15 cellular contexts compared by ENCODE assay signal in the genomic region with DNA sequence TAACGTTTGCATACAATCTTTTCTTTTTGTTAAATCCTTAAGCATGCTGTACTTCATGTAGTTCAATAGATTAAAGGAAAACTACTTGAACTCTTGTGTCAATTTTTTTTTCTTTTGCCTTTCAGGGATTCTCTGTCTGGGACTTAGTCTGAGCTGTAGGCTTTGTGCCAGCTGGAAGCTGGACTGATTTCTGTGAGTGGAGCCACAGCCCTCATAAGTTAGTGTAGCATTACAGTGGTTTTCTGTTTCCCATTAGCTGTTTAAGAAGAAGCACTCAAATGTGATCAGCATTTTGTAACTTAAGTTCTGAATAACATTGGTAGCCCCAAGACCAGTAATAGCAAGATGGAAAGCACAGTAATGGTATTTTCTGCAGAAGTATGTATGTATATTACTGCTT.
DNase-seq lines count a peak whose midpoint lies in the region; ATAC-seq and TF ChIP-seq lines count a peak whose summit lies in the region.
"Had no signal": no experiment of that assay in that cellular context is flagged by ENCODE, and none has a peak within 500 bp of the region (broad histone marks: within the 10 kb centered on the region; RNA-seq: fewer than 3 reads in every experiment).

No MANE protein-coding gene starts in this region.

- ATAC-seq in heart left ventricle (no peak), Right ventricle myocardium inferior (no peak), aorta (ENCODE audit: low FRiP score) (no peak), GM18505 (IDR thresholded peaks at IDR 0.05; ENCODE audit: unreplicated experiment) (no peak), HG02840 (IDR thresholded peaks at IDR 0.05; ENCODE audit: low FRiP score, unreplicated experiment) (no peak)
- ATAC-seq: lower lobe of right lung; stimulated activated naive B cell treated with anti-CD40 and anti-IgM and Interleukin-4, amounts not matched to agents 10 μg/mL and 1 μg/mL and 100 μg/mL, for 72 hours had no signal

- intact Hi-C loops in heart left ventricle (cut with DNase I), result no loop called here
- intact Hi-C loops in Right ventricle myocardium inferior (cut with DNase I), result no loop called here
- intact Hi-C loops in aorta (cut with DNase I), result loop anchor here in 1 of 2 donors (5.0 kb wide), 1 partner anchor 481 kb away; no protein-coding TSS in a partner anchor

- peak in 3 of 5 donors; percentile 38 to 68 (median 41) for DNase-seq in heart left ventricle
- no peak for DNase-seq in Right ventricle myocardium inferior (ENCODE audit: missing footprints)
- peak; percentile 90 for DNase-seq in astrocyte of the cerebellum (ENCODE audit: low read depth)
- DNase-seq in hepatic stellate cell (ENCODE audit: low spot score), result peak; percentile 12
- DNase-seq in aorta, result peak; percentile 76
- no peak for DNase-seq in HuH-7.5 (ENCODE audit: low spot score)
- DNase-seq: activated CD4-positive, alpha-beta T cell treated with anti-CD3 and anti-CD28 coated beads, Interleukin-2, amount 50 U/mL, for 1 hour; activated effector memory CD4-positive, alpha-beta T cell treated with anti-CD3 and anti-CD28 coated beads, Interleukin-2, amount 50 U/mL, for 16 hours; BE2C; gastrocnemius medialis; lower lobe of right lung; stimulated activated naive B cell treated with anti-CD40 and anti-IgM and Interleukin-4, amounts not matched to agents 10 μg/mL and 1 μg/mL and 100 μg/mL, for 72 hours had no signal

- H3K36me3 ChIP-seq in heart left ventricle (no peaks in the 10 kb centered on the region), aorta (ENCODE audit: control insufficient read depth in 1 of 2, insufficient read depth in 2 of 2, low read length in 1 of 2) (no peaks in the 10 kb centered on the region)
- H3K36me3 ChIP-seq: BE2C, gastrocnemius medialis, lower lobe of right lung had no signal

- no peak for TF ChIP-seq POLR2A in heart left ventricle (IDR thresholded peaks at IDR 0.05)
- TF ChIP-seq POLR2A in GM18505 (IDR thresholded peaks at IDR 0.05; ENCODE audit: borderline replicate concordance, extremely low read depth, insufficient read depth, insufficient read length), result no peak

- H3K27ac ChIP-seq in heart left ventricle (no peak overlapping the region), aorta (ENCODE audit: low read depth in 1 of 2, low read length in 2 of 2) (no peak overlapping the region)
- H3K27ac ChIP-seq: gastrocnemius medialis, lower lobe of right lung, parathyroid adenoma had no signal

- H3K4me1 ChIP-seq in heart left ventricle (no peaks in the 10 kb centered on the region), aorta (ENCODE audit: control insufficient read depth in 1 of 2, insufficient read depth in 2 of 2, low read length in 2 of 2) (peaks cover 0 to 2% of the 10 kb centered on the region in 2 donors)
- H3K4me1 ChIP-seq: BE2C, lower lobe of right lung, parathyroid adenoma had no signal

- 51 to 63% (median 57%) methylated on average over 1 of the region's 1 CpG for WGBS in heart left ventricle, 4 donors
- WGBS in aorta, 2 donors, result 48 to 59% methylated on average over 1 of the region's 1 CpG

- H3K9me3 ChIP-seq in heart left ventricle (no peaks in the 10 kb centered on the region), aorta (ENCODE audit: control insufficient read depth, low read length) (no peaks in the 10 kb centered on the region)
- H3K9me3 ChIP-seq: BE2C, gastrocnemius medialis, lower lobe of right lung had no signal

- TF ChIP-seq CTCF in heart left ventricle (IDR thresholded peaks at IDR 0.05), result no peak
- no peak for TF ChIP-seq CTCF in astrocyte of the cerebellum (IDR thresholded peaks at IDR 0.05; ENCODE audit: low read depth, low read length, missing control alignments)

- H3K4me3 ChIP-seq in heart left ventricle (no peak overlapping the region), astrocyte of the cerebellum (ENCODE audit: low read depth, low read length) (no peak overlapping the region), aorta (ENCODE audit: low read length in 2 of 2) (no peak overlapping the region)
- H3K4me3 ChIP-seq: gastrocnemius medialis, lower lobe of right lung had no signal

- H3K27me3 ChIP-seq in heart left ventricle (no peaks in the 10 kb centered on the region), aorta (ENCODE audit: control insufficient read depth in 1 of 2, insufficient read depth in 2 of 2, low read length in 1 of 2) (no peaks in the 10 kb centered on the region)
- H3K27me3 ChIP-seq: BE2C, gastrocnemius medialis had no signal

- in situ Hi-C loops in astrocyte of the cerebellum (cut with HindIII; ENCODE audit: low sequenced_read_pairs), result no loop called here

Comparison
In these comparisons a context has a peak if more than half of its experiments do, and no peak if none do; other contexts are left out.
1. DNase-seq: peak in heart left ventricle (3 of 5), astrocyte of the cerebellum (single experiment), hepatic stellate cell (single experiment) and aorta (2 of 2); none in Right ventricle myocardium inferior (single experiment) and HuH-7.5 (single experiment).